ENCODE assay signal across 23 cellular contexts in the genomic region with DNA sequence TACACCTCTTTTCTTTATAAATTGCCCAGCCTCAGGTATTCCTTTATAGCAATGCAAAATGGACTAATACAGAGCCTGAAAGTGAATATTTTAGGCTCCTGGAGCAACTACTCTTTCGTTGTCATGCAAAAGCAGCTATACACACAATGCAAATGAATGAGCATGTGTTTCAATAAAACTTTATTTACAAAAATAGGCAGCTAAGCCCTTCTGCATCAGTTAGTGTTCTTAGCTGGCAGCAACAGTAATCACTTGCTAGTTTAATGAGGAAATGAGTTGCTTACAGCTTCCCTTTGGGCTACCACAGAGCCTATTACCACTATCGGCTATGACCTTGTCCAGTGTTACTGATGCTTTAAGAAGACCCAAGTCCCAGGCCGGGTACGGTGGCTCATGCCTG.
"Had no signal": no experiment of that assay in that cellular context is flagged by ENCODE, and none has a peak within 500 bp of the region (broad histone marks: within the 10 kb centered on the region; RNA-seq: fewer than 3 reads in every experiment).

No MANE protein-coding gene starts in this region.

- H3K36me3 Mint-ChIP-seq: natural killer cell had no signal

- DNase-seq: colonic mucosa; effector CD8-positive, alpha-beta T cell; endodermal cell; foreskin fibroblast; gastrocnemius medialis; head of caudate nucleus; left ventricle myocardium superior; lower lobe of right lung; natural killer cell; pancreas; right lobe of liver; small intestine; stimulated activated CD4-positive, alpha-beta T cell treated with anti-CD3 and anti-CD28 coated beads, Interleukin-15, amount 100 ng/mL, for 24 hours; stimulated activated CD4-positive, alpha-beta T cell treated with anti-CD3 and anti-CD28 coated beads, Interleukin-2, amount 100 ng/mL, for 48 hours; upper lobe of left lung had no signal

- H3K27ac ChIP-seq: colonic mucosa, epithelial cell of prostate, gastrocnemius medialis, lower lobe of right lung, pancreas, right lobe of liver, thoracic aorta, tibial nerve, upper lobe of left lung had no signal

- H3K4me3 Mint-ChIP-seq: dendritic cell treated with granulocyte-macrophage colony-stimulating factor and Interleukin-4, amounts not matched to agents 40 ng/mL and 50 ng/mL, for 4 days; endodermal cell; natural killer cell; stimulated activated effector memory CD8-positive, alpha-beta T cell treated with anti-CD3 and anti-CD28 coated beads, Interleukin-12 subunit alpha, Interleukin-12 subunit beta, amount 100 ng/mL, for 72 hours; stimulated activated naive CD8-positive, alpha-beta T cell treated with anti-CD3 and anti-CD28 coated beads, Interleukin-15, Interleukin-2, amounts not matched to agents 100 ng/mL and 50 ng/mL, for 24 hours had no signal

- ATAC-seq: esophagus mucosa; gastrocnemius medialis; left ventricle myocardium superior; lower lobe of right lung; natural killer cell; pancreas; right lobe of liver; stimulated activated effector memory CD8-positive, alpha-beta T cell treated with anti-CD3 and anti-CD28 coated beads, Interleukin-12 subunit alpha, Interleukin-12 subunit beta, amount 100 ng/mL, for 72 hours had no signal

- H3K4me3 ChIP-seq: colonic mucosa, gastrocnemius medialis, lower lobe of right lung, pancreas, right lobe of liver, thoracic aorta, tibial nerve, upper lobe of left lung had no signal

- H3K9me3 Mint-ChIP-seq: dendritic cell treated with granulocyte-macrophage colony-stimulating factor and Interleukin-4, amounts not matched to agents 40 ng/mL and 50 ng/mL, for 4 days; natural killer cell; stimulated activated effector memory CD8-positive, alpha-beta T cell treated with anti-CD3 and anti-CD28 coated beads, Interleukin-12 subunit alpha, Interleukin-12 subunit beta, amount 100 ng/mL, for 72 hours; stimulated activated naive CD8-positive, alpha-beta T cell treated with anti-CD3 and anti-CD28 coated beads, Interleukin-15, Interleukin-2, amounts not matched to agents 100 ng/mL and 50 ng/mL, for 24 hours had no signal

- H3K4me1 ChIP-seq: colonic mucosa, gastrocnemius medialis, pancreas, right lobe of liver had no signal

- H3K27me3 ChIP-seq: colonic mucosa, right lobe of liver, tibial nerve, upper lobe of left lung had no signal

- H3K27me3 Mint-ChIP-seq: dendritic cell treated with granulocyte-macrophage colony-stimulating factor and Interleukin-4, amounts not matched to agents 40 ng/mL and 50 ng/mL, for 4 days; progenitor cell of endocrine pancreas; stimulated activated naive CD8-positive, alpha-beta T cell treated with anti-CD3 and anti-CD28 coated beads, Interleukin-15, Interleukin-2, amounts not matched to agents 100 ng/mL and 50 ng/mL, for 24 hours had no signal

- H3K27ac Mint-ChIP-seq: dendritic cell treated with granulocyte-macrophage colony-stimulating factor and Interleukin-4, amounts not matched to agents 40 ng/mL and 50 ng/mL, for 4 days; endodermal cell; natural killer cell; progenitor cell of endocrine pancreas; stimulated activated effector memory CD8-positive, alpha-beta T cell treated with anti-CD3 and anti-CD28 coated beads, Interleukin-12 subunit alpha, Interleukin-12 subunit beta, amount 100 ng/mL, for 72 hours; stimulated activated naive CD8-positive, alpha-beta T cell treated with anti-CD3 and anti-CD28 coated beads, Interleukin-15, Interleukin-2, amounts not matched to agents 100 ng/mL and 50 ng/mL, for 24 hours had no signal
